ENCODE assay signal across 8 cellular contexts in the genomic region with DNA sequence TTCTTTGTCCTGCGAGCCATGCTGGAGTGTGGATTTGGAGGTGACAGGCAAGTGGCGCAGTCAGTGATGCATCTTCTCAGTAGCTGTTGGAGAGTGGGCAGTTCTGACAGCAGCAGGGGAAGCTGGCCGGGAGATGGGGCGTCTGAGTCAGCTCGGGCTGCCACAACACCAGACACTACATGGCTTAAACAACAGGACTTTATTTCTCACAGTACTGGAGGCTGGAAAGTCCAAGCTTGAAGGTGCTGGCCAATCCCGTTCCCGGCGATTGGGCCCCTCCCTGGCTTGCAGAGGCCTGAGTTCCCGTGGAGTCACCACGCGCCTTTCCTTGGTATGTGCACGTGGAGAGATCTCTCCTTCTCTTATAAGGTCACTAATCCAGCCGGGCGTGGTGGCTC. TPM values are rescaled to one million over a fixed set of nuclear protein-coding genes. Genes with fewer than 3 reads are reported as not detected.
DNase-seq lines count a peak whose midpoint lies in the region; ATAC-seq, FAIRE-seq and TF ChIP-seq lines count a peak whose summit lies in the region.

No MANE protein-coding gene starts in this region.

- FAIRE-seq in GM12892 (lab: Jason Lieb, UNC) = peak; percentile 85
- no peak for FAIRE-seq in RCC 7860 (lab: Jason Lieb, UNC)

- 86 to 89% (median 87%) methylated on average over 14 of the region's 14 CpGs for WGBS in ovary, 3 donors

- TF ChIP-seq POLR2A in GM12892 (IDR thresholded peaks at IDR 0.05; ENCODE audit: low read depth, low read length) (no peak), ovary (IDR thresholded peaks at IDR 0.05) (no peak)

- DNase-seq in GM12892 (ENCODE audit: insufficient read length) (no peak), NOMO-1 treated with dmso at 0.1 percent for 144 hours (lab: John Stamatoyannopoulos, UW; ENCODE audit: unreplicated experiment) (peak; percentile 41), coronary artery (ENCODE audit: low spot score) (peak; percentile 75), retinal pigment epithelial cell (ENCODE audit: low read depth) (peak; percentile 55), ovary (no peak), RCC 7860 (ENCODE audit: low spot score) (no peak), putamen (ENCODE audit: low spot score) (no peak)

- intact Hi-C loops in ovary (cut with DNase I) = loop anchor here in 3 of 4 donors (10.0 kb wide), 3 partner anchors 153 to 193 kb away; a partner anchor contains a TSS

- H3K4me1 ChIP-seq in ovary (ENCODE audit: insufficient read depth) = no peaks in the 10 kb centered on the region

- TF ChIP-seq CTCF in coronary artery (IDR thresholded peaks at IDR 0.05) (no peak), retinal pigment epithelial cell (conservative IDR thresholded peaks at IDR 0.05; ENCODE audit: low read depth, low read length) (peak; percentile 12), ovary (IDR thresholded peaks at IDR 0.05) (no peak)

- H3K27ac ChIP-seq in coronary artery (peak overlapping the region; percentile 87 to 96), ovary (no peak overlapping the region)

- no peaks in the 10 kb centered on the region for H3K9me3 ChIP-seq in ovary

- no peak for TF ChIP-seq EP300 in ovary (IDR thresholded peaks at IDR 0.05)

- no peak for ATAC-seq in GM18870 (IDR thresholded peaks at IDR 0.05; ENCODE audit: unreplicated experiment)

- H3K36me3 ChIP-seq in ovary = no peaks in the 10 kb centered on the region

- H3K4me3 ChIP-seq in coronary artery (no peak overlapping the region), retinal pigment epithelial cell (ENCODE audit: low read length) (no peak overlapping the region), ovary (no peak overlapping the region)

- no peaks in the 10 kb centered on the region for H3K27me3 ChIP-seq in ovary

RNA-seq across cellular contexts. Expression of a gene that starts 16.6 kb away (rescaled TPM):
- polyA plus RNA-seq in GM12892 (2012; ENCODE audit: missing spikeins) = 7.4 TPM
- total RNA-seq in ovary = 10 to 100 TPM in 6 of 7 donors, 1 to 10 TPM in 1; 9.5 to 50.9 (median 31.1) TPM
- polyA plus RNA-seq in ovary = 10 to 100 TPM; 23.2 to 31.5 TPM

Comparison
In these comparisons a context has a peak if more than half of its experiments do, and no peak if none do; other contexts are left out.
1. DNase-seq: peak in NOMO-1 treated with dmso at 0.1 percent for 144 hours (single experiment), coronary artery (single experiment) and retinal pigment epithelial cell (single experiment); none in GM12892 (single experiment), ovary (0 of 5), RCC 7860 (single experiment) and putamen (single experiment).
2. H3K27ac ChIP-seq: peak in coronary artery (2 of 2); none in ovary (0 of 2).